ENCODE assay signal across 13 cellular contexts in genomic region chr6:158894192-158894591, GRCh38.
DNase-seq lines count a peak whose midpoint lies in the region; ATAC-seq and TF ChIP-seq lines count a peak whose summit lies in the region.
"Had no signal": no experiment of that assay in that cellular context is flagged by ENCODE, and none has a peak within 500 bp of the region (broad histone marks: within the 10 kb centered on the region; RNA-seq: fewer than 3 reads in every experiment).

No MANE protein-coding gene starts in this region.

- no peaks in the 10 kb centered on the region for H3K9me3 Mint-ChIP-seq in activated CD4-positive, alpha-beta memory T cell treated with anti-CD3 and anti-CD28 coated beads for 36 hours
- H3K9me3 Mint-ChIP-seq: central memory CD8-positive, alpha-beta T cell had no signal

- H3K4me3 ChIP-seq in A673 (ENCODE audit: low read depth, low read length, poor library complexity, severe bottlenecking) (no peak overlapping the region), astrocyte of the cerebellum (ENCODE audit: low read depth, low read length) (no peak overlapping the region)
- H3K4me3 ChIP-seq: BLaER1, testis had no signal

- no peak overlapping the region for H3K27ac Mint-ChIP-seq in activated CD4-positive, alpha-beta memory T cell treated with anti-CD3 and anti-CD28 coated beads for 36 hours

- in situ Hi-C loops in astrocyte of the cerebellum (cut with HindIII; ENCODE audit: low sequenced_read_pairs): no loop called here

- H3K27me3 Mint-ChIP-seq in activated CD4-positive, alpha-beta memory T cell treated with anti-CD3 and anti-CD28 coated beads for 36 hours: no peaks in the 10 kb centered on the region
- H3K27me3 Mint-ChIP-seq: central memory CD8-positive, alpha-beta T cell had no signal

- H3K27me3 ChIP-seq in A673 (replicated peaks; ENCODE audit: insufficient read depth, low read depth, low read length, poor library complexity): no peaks in the 10 kb centered on the region
- H3K27me3 ChIP-seq: BLaER1, testis had no signal

- peak; percentile 81 for DNase-seq in A673 (ENCODE audit: low spot score)
- DNase-seq in HPDE6-E6E7 (ENCODE audit: extremely low spot score): peak; percentile 46
- DNase-seq in astrocyte of the cerebellum (ENCODE audit: low read depth): peak; percentile 73
- peak; percentile 74 for DNase-seq in iPS-NIHi7 (ENCODE audit: extremely low spot score)
- DNase-seq in activated CD4-positive, alpha-beta memory T cell treated with anti-CD3 and anti-CD28 coated beads for 36 hours: no peak
- DNase-seq in activated naive CD4-positive, alpha-beta T cell treated with anti-CD3 and anti-CD28 coated beads, Interleukin-2, amount 50 U/mL, for 16 hours: no peak
- no peak for DNase-seq in nucleus accumbens (lab: John Stamatoyannopoulos, UW)
- DNase-seq: activated CD4-positive, alpha-beta T cell treated with anti-CD3 and anti-CD28 coated beads, Interleukin-2, amount 50 U/mL, for 48 hours; Right ventricle myocardium superior; testis had no signal

- TF ChIP-seq CTCF in A673 (conservative IDR thresholded peaks at IDR 0.05; ENCODE audit: low read depth, low read length): no peak
- no peak for TF ChIP-seq CTCF in astrocyte of the cerebellum (IDR thresholded peaks at IDR 0.05; ENCODE audit: low read depth, low read length, missing control alignments)

- intact Hi-C loops in A673 (cut with micrococcal nuclease; ENCODE audit: unreplicated experiment): no loop called here
- intact Hi-C loops in activated CD4-positive, alpha-beta memory T cell treated with anti-CD3 and anti-CD28 coated beads for 36 hours (cut with micrococcal nuclease): no loop called here

- ATAC-seq in GM18861 (IDR thresholded peaks at IDR 0.05; ENCODE audit: unreplicated experiment): no peak

- no peak overlapping the region for H3K27ac ChIP-seq in A673 (ENCODE audit: low read depth, low read length, poor library complexity, severe bottlenecking)
- H3K27ac ChIP-seq: BLaER1, testis had no signal

- POLR2A ChIA-PET in A673 (lab: Charles Lee; ENCODE audit: low non-redundant PET): no interaction called here
- POLR2A ChIA-PET in activated CD4-positive, alpha-beta memory T cell treated with anti-CD3 and anti-CD28 coated beads for 36 hours (lab: Charles Lee): no interaction called here

- no peaks in the 10 kb centered on the region for H3K36me3 ChIP-seq in A673 (ENCODE audit: insufficient read depth, low read length, poor library complexity, severe bottlenecking)
- H3K36me3 ChIP-seq: BLaER1 had no signal

- BruUV-seq in A673 (replicated peaks; lab: Mats Ljungman, UMichigan): no TSS peak

- CTCF ChIA-PET in A673 (lab: Charles Lee): no interaction called here
- CTCF ChIA-PET in activated CD4-positive, alpha-beta memory T cell treated with anti-CD3 and anti-CD28 coated beads for 36 hours (lab: Charles Lee): no interaction called here

- no peaks in the 10 kb centered on the region for H3K4me1 Mint-ChIP-seq in activated CD4-positive, alpha-beta memory T cell treated with anti-CD3 and anti-CD28 coated beads for 36 hours (ENCODE audit: low read depth)
- H3K4me1 Mint-ChIP-seq: central memory CD8-positive, alpha-beta T cell had no signal

- H3K4me3 Mint-ChIP-seq in activated CD4-positive, alpha-beta memory T cell treated with anti-CD3 and anti-CD28 coated beads for 36 hours: no peak overlapping the region
- H3K4me3 Mint-ChIP-seq: central memory CD8-positive, alpha-beta T cell had no signal

- H3K9me3 ChIP-seq in A673 (ENCODE audit: low read depth, low read length, poor library complexity, severe bottlenecking): no peaks in the 10 kb centered on the region
- H3K9me3 ChIP-seq: BLaER1, testis had no signal

- peaks cover 5% of the 10 kb centered on the region for H3K4me1 ChIP-seq in A673 (ENCODE audit: insufficient read depth, low read length, poor library complexity, severe bottlenecking)
- H3K4me1 ChIP-seq: BLaER1, testis had no signal

- H3K36me3 Mint-ChIP-seq in activated CD4-positive, alpha-beta memory T cell treated with anti-CD3 and anti-CD28 coated beads for 36 hours: no peaks in the 10 kb centered on the region

Comparison
In these comparisons a context has a peak if more than half of its experiments do, and no peak if none do; other contexts are left out.
1. DNase-seq: peak in A673 (single experiment), HPDE6-E6E7 (single experiment), astrocyte of the cerebellum (single experiment) and iPS-NIHi7 (single experiment); none in activated CD4-positive, alpha-beta memory T cell treated with anti-CD3 and anti-CD28 coated beads for 36 hours (single experiment), activated naive CD4-positive, alpha-beta T cell treated with anti-CD3 and anti-CD28 coated beads, Interleukin-2, amount 50 U/mL, for 16 hours (single experiment) and nucleus accumbens (0 of 56).